Comparison of ENCODE assay signal across 10 cellular contexts in genomic region chr17:16106161-16106891, GRCh38.
DNase-seq lines count a peak whose midpoint lies in the region; TF ChIP-seq lines count a peak whose summit lies in the region.
"Had no signal": no experiment of that assay in that cellular context is flagged by ENCODE, and none has a peak within 500 bp of the region (broad histone marks: within the 10 kb centered on the region; RNA-seq: fewer than 3 reads in every experiment).

No MANE protein-coding gene starts in this region.

- H3K9me3 Mint-ChIP-seq in endothelial cell (ENCODE audit: unreplicated experiment): no peaks in the 10 kb centered on the region
- H3K9me3 Mint-ChIP-seq: mesothelial cell of epicardium had no signal

- H3K27ac Mint-ChIP-seq in endothelial cell (ENCODE audit: unreplicated experiment): no peak overlapping the region
- H3K27ac Mint-ChIP-seq: mesothelial cell of epicardium had no signal

- peaks cover 22% of the 10 kb centered on the region for H3K36me3 Mint-ChIP-seq in endothelial cell (ENCODE audit: low read depth, unreplicated experiment)

- H3K27me3 Mint-ChIP-seq in endothelial cell (ENCODE audit: unreplicated experiment): no peaks in the 10 kb centered on the region

- TF ChIP-seq POLR2A in erythroblast (IDR thresholded peaks at IDR 0.05; ENCODE audit: low read length): no peak

- no peak overlapping the region for H3K4me3 Mint-ChIP-seq in endothelial cell (ENCODE audit: unreplicated experiment)
- H3K4me3 Mint-ChIP-seq: mesothelial cell of epicardium had no signal

- H3K4me1 Mint-ChIP-seq in endothelial cell (ENCODE audit: unreplicated experiment): no peaks in the 10 kb centered on the region
- H3K4me1 Mint-ChIP-seq: mesothelial cell of epicardium had no signal

- DNase-seq in AG09309 (ENCODE audit: low read depth): peak; percentile 1
- DNase-seq in NCI-H2196 treated with DMSO at 0.1 percent for 48 hours (lab: John Stamatoyannopoulos, UW; ENCODE audit: unreplicated experiment): peak; percentile 42
- peak; percentile 73 to 83 for DNase-seq in erythroblast (lab: John Stamatoyannopoulos, UW)
- peak; percentile 39 for DNase-seq in mucosa of gallbladder (ENCODE audit: low spot score)
- DNase-seq in endothelial cell (ENCODE audit: low spot score): no peak
- DNase-seq in GF-D8 (lab: John Stamatoyannopoulos, UW): no peak
- DNase-seq in central memory CD4-positive, alpha-beta T cell: no peak
- DNase-seq in AML-193 (lab: John Stamatoyannopoulos, UW): no peak

- no peak for TF ChIP-seq CTCF in AG09309 (IDR thresholded peaks at IDR 0.05; ENCODE audit: control insufficient read depth, insufficient read depth, low read depth, low read length, missing control alignments)
- TF ChIP-seq CTCF in endothelial cell (IDR thresholded peaks at IDR 0.05; ENCODE audit: unreplicated experiment): no peak

- no peak overlapping the region for H3K4me3 ChIP-seq in AG09309 (ENCODE audit: control insufficient read depth, low read depth, low read length)
- H3K4me3 ChIP-seq: ascending aorta had no signal

Comparison
In these comparisons a context has a peak if more than half of its experiments do, and no peak if none do; other contexts are left out.
1. DNase-seq: peak in AG09309 (single experiment), NCI-H2196 treated with DMSO at 0.1 percent for 48 hours (single experiment), erythroblast (2 of 2) and mucosa of gallbladder (single experiment); none in endothelial cell (single experiment), GF-D8 (single experiment), central memory CD4-positive, alpha-beta T cell (single experiment) and AML-193 (0 of 2).